In genomic region chr4:40621592-40622512, GRCh38 we compare ENCODE assay signal across 8 cellular contexts. TPM values are rescaled to one million over a fixed set of nuclear protein-coding genes. Genes with fewer than 3 reads are reported as not detected.
DNase-seq lines count a peak whose midpoint lies in the region; ATAC-seq and TF ChIP-seq lines count a peak whose summit lies in the region.

No MANE protein-coding gene starts in this region.

- H3K27me3 ChIP-seq in RWPE2 (ENCODE audit: insufficient read depth, poor library complexity, severe bottlenecking) = no peaks in the 10 kb centered on the region
- H3K27me3 ChIP-seq in CD4-positive, alpha-beta T cell (ENCODE audit: control insufficient read depth, insufficient read depth, low read length) = peaks cover 3% of the 10 kb centered on the region

- DNase-seq in GM03348 (ENCODE audit: low spot score) = peak; percentile 88
- DNase-seq in HK-2 (ENCODE audit: unreplicated experiment) = peak; percentile 67
- peak; percentile 79 for DNase-seq in RWPE2 (ENCODE audit: low spot score)
- DNase-seq in fibroblast of gingiva (ENCODE audit: low read depth) = peak; percentile 97
- DNase-seq in non-pigmented ciliary epithelial cell (ENCODE audit: low read depth) = peak; percentile 93
- DNase-seq in NCI-H1694 treated with DMSO at 0.1 percent for 48 hours (lab: John Stamatoyannopoulos, UW) = no peak
- no peak for DNase-seq in CD4-positive, alpha-beta T cell

- H3K4me1 Mint-ChIP-seq in CD4-positive, alpha-beta T cell (ENCODE audit: low read depth) = no peaks in the 10 kb centered on the region

- ATAC-seq in GM21390 (IDR thresholded peaks at IDR 0.05; ENCODE audit: unreplicated experiment) (peak; percentile 71), RWPE2 (ENCODE audit: low read depth) (peak; percentile 80)
- no peak for ATAC-seq in CD4-positive, alpha-beta T cell (ENCODE audit: poor library complexity)

- CTCF ChIA-PET in CD4-positive, alpha-beta T cell (lab: Charles Lee) = interaction anchor here (0.6 kb wide), 1 partner anchor 20 kb away, joined by 4 read pairs; no protein-coding TSS in a partner anchor

- no peaks in the 10 kb centered on the region for H3K36me3 Mint-ChIP-seq in CD4-positive, alpha-beta T cell (ENCODE audit: low read depth)

- H3K4me3 Mint-ChIP-seq in CD4-positive, alpha-beta T cell = no peak overlapping the region

- H3K4me1 ChIP-seq in RWPE2 (ENCODE audit: insufficient read depth, poor library complexity, severe bottlenecking) = peaks cover 30% of the 10 kb centered on the region

- POLR2A ChIA-PET in CD4-positive, alpha-beta T cell (lab: Charles Lee) = no interaction called here

- no peaks in the 10 kb centered on the region for H3K9me3 ChIP-seq in RWPE2 (ENCODE audit: severe bottlenecking)
- H3K9me3 ChIP-seq in CD4-positive, alpha-beta T cell (ENCODE audit: control insufficient read depth, low read length) = no peaks in the 10 kb centered on the region

- H3K27me3 Mint-ChIP-seq in CD4-positive, alpha-beta T cell = peaks cover 25% of the 10 kb centered on the region

- no peak for TF ChIP-seq CTCF in RWPE2 (IDR thresholded peaks at IDR 0.05; ENCODE audit: poor library complexity, severe bottlenecking)
- TF ChIP-seq CTCF in CD4-positive, alpha-beta T cell (IDR thresholded peaks at IDR 0.05) = no peak

- H3K9me3 Mint-ChIP-seq in CD4-positive, alpha-beta T cell = no peaks in the 10 kb centered on the region

- H3K27ac ChIP-seq in RWPE2 (ENCODE audit: poor library complexity, severe bottlenecking) = peak overlapping the region; percentile 71
- no peak overlapping the region for H3K27ac ChIP-seq in CD4-positive, alpha-beta T cell (ENCODE audit: low read depth, low read length)

- no peaks in the 10 kb centered on the region for H3K36me3 ChIP-seq in RWPE2 (ENCODE audit: low read depth)

- intact Hi-C loops in CD4-positive, alpha-beta T cell (cut with DNase I, micrococcal nuclease) = no loop called here

- H3K4me3 ChIP-seq in RWPE2 (ENCODE audit: severe bottlenecking) = no peak overlapping the region

- H3K27ac Mint-ChIP-seq in CD4-positive, alpha-beta T cell = no peak overlapping the region

RNA-seq across cellular contexts. Expression of gene RBM47, which starts 7.8 kb away (rescaled TPM):
- total RNA-seq in CD4-positive, alpha-beta T cell = under 1 TPM; 0.27 to 0.92 TPM

Comparison
In these comparisons a context has a peak if more than half of its experiments do, and no peak if none do; other contexts are left out.
1. DNase-seq: peak in GM03348 (single experiment), HK-2 (single experiment), RWPE2 (single experiment), fibroblast of gingiva (single experiment) and non-pigmented ciliary epithelial cell (single experiment); none in NCI-H1694 treated with DMSO at 0.1 percent for 48 hours (single experiment) and CD4-positive, alpha-beta T cell (0 of 10).